10 cellular contexts compared by ENCODE assay signal in the genomic region with DNA sequence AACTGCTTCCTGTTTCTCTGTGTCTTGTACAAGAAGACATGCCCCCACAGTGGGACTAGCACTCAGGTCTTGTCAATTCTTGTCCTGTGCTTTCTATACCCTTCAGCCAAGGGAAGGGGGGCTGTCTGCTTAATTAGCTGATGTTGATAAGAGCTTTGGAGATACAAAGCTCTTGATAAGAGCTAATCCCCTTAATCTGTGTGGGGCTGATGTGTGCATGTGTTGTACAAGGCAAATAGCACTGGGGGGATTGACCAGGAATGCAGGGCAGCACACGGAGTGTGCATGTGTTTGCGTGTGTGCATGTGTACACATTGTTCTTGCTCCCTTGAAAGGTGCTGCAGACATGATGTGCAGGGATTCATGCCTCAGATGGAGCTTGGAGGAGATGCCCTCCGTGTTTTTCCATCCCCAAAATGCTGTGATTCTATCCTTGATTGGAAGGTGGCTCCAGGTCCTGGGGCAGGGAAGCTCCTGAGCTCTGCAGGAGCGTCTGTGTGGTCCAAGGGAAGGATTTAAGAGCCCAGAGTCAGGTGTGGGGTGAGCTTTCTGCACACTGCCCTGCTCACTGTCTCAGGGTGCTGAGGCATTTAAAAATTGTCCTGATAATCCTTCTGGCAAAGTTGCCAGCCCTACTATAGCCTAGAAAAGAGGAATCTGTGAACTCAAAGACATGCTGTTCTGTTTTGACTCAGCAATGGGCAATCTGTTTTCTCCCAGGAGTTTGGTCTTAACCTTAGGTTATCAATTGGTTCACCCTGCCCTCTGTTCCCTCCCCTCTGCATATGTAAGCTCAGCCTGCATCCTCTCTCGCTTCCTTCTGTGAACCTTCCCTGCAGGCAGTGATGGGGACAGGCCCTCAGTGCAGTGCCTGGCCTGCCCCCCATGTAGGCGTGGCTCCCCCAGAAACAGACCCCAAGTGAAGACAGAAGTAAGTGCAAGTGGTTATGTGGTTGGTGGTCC.
A peak's percentile ranks its signal among the peaks of the same experiment; 100 is the strongest.
DNase-seq lines count a peak whose midpoint lies in the region; ATAC-seq and TF ChIP-seq lines count a peak whose summit lies in the region.
"Had no signal": no experiment of that assay in that cellular context is flagged by ENCODE, and none has a peak within 500 bp of the region (broad histone marks: within the 10 kb centered on the region; RNA-seq: fewer than 3 reads in every experiment).

No MANE protein-coding gene starts in this region.

- H3K9me3 ChIP-seq in left ventricle myocardium inferior (replicated peaks) = peaks cover 12% of the 10 kb centered on the region
- H3K9me3 ChIP-seq: upper lobe of right lung had no signal

- peak overlapping the region; percentile 10 for H3K27ac ChIP-seq in left ventricle myocardium inferior (replicated peaks)
- H3K27ac ChIP-seq: upper lobe of right lung had no signal

- no peak for TF ChIP-seq CTCF in left ventricle myocardium inferior (IDR thresholded peaks at IDR 0.05; ENCODE audit: borderline replicate concordance)

- H3K36me3 ChIP-seq in left ventricle myocardium inferior = no peaks in the 10 kb centered on the region
- H3K36me3 ChIP-seq: upper lobe of right lung had no signal

- peak overlapping the region; percentile 72 for H3K27ac Mint-ChIP-seq in stimulated activated memory B cell treated with anti-CD40 and anti-IgM and Interleukin-4, amounts not matched to agents 10 μg/mL and 1 μg/mL and 100 μg/mL, for 72 hours

- intact Hi-C loops in left ventricle myocardium inferior (cut with micrococcal nuclease) = no loop called here
- intact Hi-C loops in left cardiac atrium (cut with DNase I) = no loop called here

- no peaks in the 10 kb centered on the region for H3K27me3 Mint-ChIP-seq in stimulated activated memory B cell treated with anti-CD40 and anti-IgM and Interleukin-4, amounts not matched to agents 10 μg/mL and 1 μg/mL and 100 μg/mL, for 72 hours

- H3K4me1 ChIP-seq in left ventricle myocardium inferior = peaks cover 13% of the 10 kb centered on the region
- H3K4me1 ChIP-seq: upper lobe of right lung had no signal

- no peak overlapping the region for H3K4me3 Mint-ChIP-seq in stimulated activated memory B cell treated with anti-CD40 and anti-IgM and Interleukin-4, amounts not matched to agents 10 μg/mL and 1 μg/mL and 100 μg/mL, for 72 hours

- peaks cover 20% of the 10 kb centered on the region for H3K4me1 Mint-ChIP-seq in stimulated activated memory B cell treated with anti-CD40 and anti-IgM and Interleukin-4, amounts not matched to agents 10 μg/mL and 1 μg/mL and 100 μg/mL, for 72 hours

- DNase-seq in left ventricle myocardium inferior (no peak), left cardiac atrium (no peak), NCI-H748 (lab: John Stamatoyannopoulos, UW; ENCODE audit: unreplicated experiment) (no peak), COR-L47 (lab: John Stamatoyannopoulos, UW) (no peak)
- DNase-seq: activated CD4-positive, alpha-beta T cell treated with anti-CD3 and anti-CD28 coated beads for 4 hours; upper lobe of right lung had no signal

- H3K9me3 Mint-ChIP-seq in stimulated activated memory B cell treated with anti-CD40 and anti-IgM and Interleukin-4, amounts not matched to agents 10 μg/mL and 1 μg/mL and 100 μg/mL, for 72 hours = peaks cover 11% of the 10 kb centered on the region

- no peak overlapping the region for H3K4me3 ChIP-seq in left ventricle myocardium inferior
- H3K4me3 ChIP-seq: upper lobe of right lung had no signal

- peaks cover 25% of the 10 kb centered on the region for H3K27me3 ChIP-seq in left ventricle myocardium inferior (ENCODE audit: low read depth)
- H3K27me3 ChIP-seq: upper lobe of right lung had no signal

- ATAC-seq in left cardiac atrium (no peak), GM21825 (IDR thresholded peaks at IDR 0.05; ENCODE audit: unreplicated experiment) (peak; percentile 77), HG03460 (IDR thresholded peaks at IDR 0.05; ENCODE audit: unreplicated experiment) (peak; percentile 69), HG03520 (IDR thresholded peaks at IDR 0.05; ENCODE audit: unreplicated experiment) (no peak)
- peak; percentile 73 for ATAC-seq in stimulated activated memory B cell treated with anti-CD40 and anti-IgM and Interleukin-4, amounts not matched to agents 10 μg/mL and 1 μg/mL and 100 μg/mL, for 72 hours

- H3K36me3 Mint-ChIP-seq in stimulated activated memory B cell treated with anti-CD40 and anti-IgM and Interleukin-4, amounts not matched to agents 10 μg/mL and 1 μg/mL and 100 μg/mL, for 72 hours = peaks cover 10% of the 10 kb centered on the region

Comparison
In these comparisons a context has a peak if more than half of its experiments do, and no peak if none do; other contexts are left out.
1. ATAC-seq: peak in GM21825 (single experiment), HG03460 (single experiment) and stimulated activated memory B cell treated with anti-CD40 and anti-IgM and Interleukin-4, amounts not matched to agents 10 μg/mL and 1 μg/mL and 100 μg/mL, for 72 hours (single experiment); none in left cardiac atrium (0 of 2) and HG03520 (single experiment).